Comparison of ENCODE assay signal across 11 cellular contexts in genomic region chrX:135544338-135544948, GRCh38. TPM values are rescaled to one million over a fixed set of nuclear protein-coding genes. Genes with fewer than 3 reads are reported as not detected.
A peak's percentile ranks its signal among the peaks of the same experiment; 100 is the strongest.
DNase-seq lines count a peak whose midpoint lies in the region; ATAC-seq and TF ChIP-seq lines count a peak whose summit lies in the region.
"Had no signal": no experiment of that assay in that cellular context is flagged by ENCODE, and none has a peak within 500 bp of the region (broad histone marks: within the 10 kb centered on the region; RNA-seq: fewer than 3 reads in every experiment).

No MANE protein-coding gene starts in this region.

- H3K4me3 ChIP-seq in testis, result no peak overlapping the region

- intact Hi-C loops in testis (cut with DNase I; ENCODE audit: low total_unique reads), result no loop called here

- H3K9me3 ChIP-seq in testis, result no peaks in the 10 kb centered on the region
- H3K9me3 ChIP-seq: neutrophil had no signal

- H3K36me3 ChIP-seq in testis (ENCODE audit: low read depth, missing control alignments), result no peaks in the 10 kb centered on the region
- H3K36me3 ChIP-seq: neutrophil had no signal

- H3K27me3 ChIP-seq in testis, result no peaks in the 10 kb centered on the region
- H3K27me3 ChIP-seq: neutrophil had no signal

- H3K9me3 Mint-ChIP-seq in activated naive CD8-positive, alpha-beta T cell treated with anti-CD3 and anti-CD28 coated beads, Interleukin-2, amount 10 ng/mL, durations not matched to agents 7 days and 5 days, result no peaks in the 10 kb centered on the region
- H3K9me3 Mint-ChIP-seq in activated naive CD8-positive, alpha-beta T cell treated with anti-CD3 and anti-CD28 coated beads, Interleukin-2, amount 50 U/mL, for 24 hours, result no peaks in the 10 kb centered on the region
- H3K9me3 Mint-ChIP-seq in activated T-helper 17 cell treated with anti-CD3 and anti-CD28 coated beads, Interleukin-2, amount 50 U/mL, for 72 hours, result no peaks in the 10 kb centered on the region

- no peaks in the 10 kb centered on the region for H3K4me1 ChIP-seq in testis

- peak overlapping the region; percentile 37 for H3K27ac Mint-ChIP-seq in activated naive CD8-positive, alpha-beta T cell treated with anti-CD3 and anti-CD28 coated beads, Interleukin-2, amount 10 ng/mL, durations not matched to agents 7 days and 5 days
- no peak overlapping the region for H3K27ac Mint-ChIP-seq in activated naive CD8-positive, alpha-beta T cell treated with anti-CD3 and anti-CD28 coated beads, Interleukin-2, amount 50 U/mL, for 24 hours
- peak overlapping the region; percentile 67 for H3K27ac Mint-ChIP-seq in activated T-helper 17 cell treated with anti-CD3 and anti-CD28 coated beads, Interleukin-2, amount 50 U/mL, for 72 hours

- WGBS in testis, 2 donors, result 43 to 52% methylated on average over 5 of the region's 5 CpGs

- no peaks in the 10 kb centered on the region for H3K27me3 Mint-ChIP-seq in activated naive CD8-positive, alpha-beta T cell treated with anti-CD3 and anti-CD28 coated beads, Interleukin-2, amount 10 ng/mL, durations not matched to agents 7 days and 5 days
- no peaks in the 10 kb centered on the region for H3K27me3 Mint-ChIP-seq in activated naive CD8-positive, alpha-beta T cell treated with anti-CD3 and anti-CD28 coated beads, Interleukin-2, amount 50 U/mL, for 24 hours
- H3K27me3 Mint-ChIP-seq in activated T-helper 17 cell treated with anti-CD3 and anti-CD28 coated beads, Interleukin-2, amount 50 U/mL, for 72 hours, result no peaks in the 10 kb centered on the region

- no peaks in the 10 kb centered on the region for H3K36me3 Mint-ChIP-seq in activated naive CD8-positive, alpha-beta T cell treated with anti-CD3 and anti-CD28 coated beads, Interleukin-2, amount 10 ng/mL, durations not matched to agents 7 days and 5 days
- peaks cover 6% of the 10 kb centered on the region for H3K36me3 Mint-ChIP-seq in activated naive CD8-positive, alpha-beta T cell treated with anti-CD3 and anti-CD28 coated beads, Interleukin-2, amount 50 U/mL, for 24 hours (ENCODE audit: low read depth)
- peaks cover 70% of the 10 kb centered on the region for H3K36me3 Mint-ChIP-seq in activated T-helper 17 cell treated with anti-CD3 and anti-CD28 coated beads, Interleukin-2, amount 50 U/mL, for 72 hours (ENCODE audit: low read depth)

- peaks cover 14% of the 10 kb centered on the region for H3K4me1 Mint-ChIP-seq in activated naive CD8-positive, alpha-beta T cell treated with anti-CD3 and anti-CD28 coated beads, Interleukin-2, amount 10 ng/mL, durations not matched to agents 7 days and 5 days
- peaks cover 24% of the 10 kb centered on the region for H3K4me1 Mint-ChIP-seq in activated naive CD8-positive, alpha-beta T cell treated with anti-CD3 and anti-CD28 coated beads, Interleukin-2, amount 50 U/mL, for 24 hours
- H3K4me1 Mint-ChIP-seq in activated T-helper 17 cell treated with anti-CD3 and anti-CD28 coated beads, Interleukin-2, amount 50 U/mL, for 72 hours, result peaks cover 17% of the 10 kb centered on the region

- TF ChIP-seq POLR2A in testis (IDR thresholded peaks at IDR 0.05), result no peak

- no peak for DNase-seq in activated naive CD8-positive, alpha-beta T cell treated with anti-CD3 and anti-CD28 coated beads, Interleukin-2, amount 10 ng/mL, durations not matched to agents 7 days and 5 days
- DNase-seq in activated naive CD8-positive, alpha-beta T cell treated with anti-CD3 and anti-CD28 coated beads, Interleukin-2, amount 50 U/mL, for 24 hours, result no peak
- DNase-seq in testis (peak; percentile 20), NCI-H345 treated with DMSO at 0.1 percent for 48 hours (lab: John Stamatoyannopoulos, UW; ENCODE audit: unreplicated experiment) (no peak), NCI-H2196 (lab: John Stamatoyannopoulos, UW; ENCODE audit: unreplicated experiment) (no peak), ecto neural progenitor cell (ENCODE audit: low spot score) (no peak)
- DNase-seq: NCI-H524 treated with DMSO at 0.1 percent for 48 hours had no signal

- H3K27ac ChIP-seq in testis, result no peak overlapping the region
- H3K27ac ChIP-seq: KMS-11, neutrophil had no signal

- POLR2A ChIA-PET in activated naive CD8-positive, alpha-beta T cell treated with anti-CD3 and anti-CD28 coated beads, Interleukin-2, amount 10 ng/mL, durations not matched to agents 7 days and 5 days (lab: Charles Lee), result no interaction called here

- H3K4me3 Mint-ChIP-seq in activated naive CD8-positive, alpha-beta T cell treated with anti-CD3 and anti-CD28 coated beads, Interleukin-2, amount 10 ng/mL, durations not matched to agents 7 days and 5 days, result no peak overlapping the region
- no peak overlapping the region for H3K4me3 Mint-ChIP-seq in activated naive CD8-positive, alpha-beta T cell treated with anti-CD3 and anti-CD28 coated beads, Interleukin-2, amount 50 U/mL, for 24 hours
- H3K4me3 Mint-ChIP-seq in activated T-helper 17 cell treated with anti-CD3 and anti-CD28 coated beads, Interleukin-2, amount 50 U/mL, for 72 hours, result peak overlapping the region; percentile 43

- TF ChIP-seq CTCF in testis (IDR thresholded peaks at IDR 0.05), result no peak

- ATAC-seq in activated naive CD8-positive, alpha-beta T cell treated with anti-CD3 and anti-CD28 coated beads, Interleukin-2, amount 10 ng/mL, durations not matched to agents 7 days and 5 days (ENCODE audit: low read depth), result peak; percentile 58
- no peak for ATAC-seq in activated naive CD8-positive, alpha-beta T cell treated with anti-CD3 and anti-CD28 coated beads, Interleukin-2, amount 50 U/mL, for 24 hours
- ATAC-seq in HG02642 (IDR thresholded peaks at IDR 0.05; ENCODE audit: poor library complexity, unreplicated experiment), result peak; percentile 48
- no peak for ATAC-seq in activated T-helper 17 cell treated with anti-CD3 and anti-CD28 coated beads, Interleukin-2, amount 50 U/mL, for 72 hours (replicated peaks)

RNA-seq across cellular contexts. Expression of gene INTS6L, which starts 24.0 kb away (rescaled TPM):
- total RNA-seq in activated naive CD8-positive, alpha-beta T cell treated with anti-CD3 and anti-CD28 coated beads, Interleukin-2, amount 10 ng/mL, durations not matched to agents 7 days and 5 days, result 10 to 100 TPM; 31.7 to 33.2 TPM
- total RNA-seq in activated T-helper 17 cell treated with anti-CD3 and anti-CD28 coated beads, Interleukin-2, amount 50 U/mL, for 72 hours, result 10 to 100 TPM; 15.2 to 46.5 TPM
- total RNA-seq in testis, result 10 to 100 TPM; 41.3 to 47.6 TPM
- polyA plus RNA-seq in testis (ENCODE audit: insufficient read depth, low read depth, low replicate concordance), result 15.0 TPM

Comparison
In these comparisons a context has a peak if more than half of its experiments do, and no peak if none do; other contexts are left out.
1. ATAC-seq: peak in activated naive CD8-positive, alpha-beta T cell treated with anti-CD3 and anti-CD28 coated beads, Interleukin-2, amount 10 ng/mL, durations not matched to agents 7 days and 5 days (single experiment) and HG02642 (single experiment); none in activated naive CD8-positive, alpha-beta T cell treated with anti-CD3 and anti-CD28 coated beads, Interleukin-2, amount 50 U/mL, for 24 hours (single experiment) and activated T-helper 17 cell treated with anti-CD3 and anti-CD28 coated beads, Interleukin-2, amount 50 U/mL, for 72 hours (single experiment).